Comparison of ENCODE assay signal across 32 cellular contexts in the genomic region with DNA sequence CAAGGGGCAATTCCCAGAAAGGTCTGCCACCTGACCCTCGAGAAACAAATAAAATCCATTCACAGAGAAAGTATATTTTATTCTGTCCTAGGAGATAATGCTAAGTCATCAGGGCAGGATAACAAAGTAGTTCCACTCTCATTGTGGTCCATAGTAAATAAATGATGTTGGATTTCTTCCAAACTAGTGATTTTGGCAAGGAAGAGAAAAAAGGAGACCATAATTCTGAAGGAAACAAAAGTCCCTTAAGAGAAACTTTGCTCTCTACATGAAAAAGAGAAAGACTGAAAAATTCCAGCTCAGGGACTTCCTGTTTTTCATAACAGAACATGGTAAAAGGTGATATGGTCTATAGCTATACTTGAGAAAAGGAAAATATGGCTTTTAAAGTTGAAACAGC.
"Had no signal": no experiment of that assay in that cellular context is flagged by ENCODE, and none has a peak within 500 bp of the region (broad histone marks: within the 10 kb centered on the region; RNA-seq: fewer than 3 reads in every experiment).

No MANE protein-coding gene starts in this region.

- H3K27me3 ChIP-seq: ascending aorta, cardiac muscle cell, colonic mucosa, dorsolateral prefrontal cortex, right atrium auricular region, suprapubic skin, tibial artery, upper lobe of right lung had no signal

- H3K4me3 ChIP-seq: ascending aorta, cardiac muscle cell, colonic mucosa, dorsolateral prefrontal cortex, psoas muscle, right atrium auricular region, suprapubic skin, tibial artery, upper lobe of right lung had no signal

- H3K27ac Mint-ChIP-seq: activated CD4-positive, alpha-beta memory T cell treated with anti-CD3 and anti-CD28 coated beads for 36 hours; activated T-cell treated with anti-CD3 and anti-CD28 coated beads, Interleukin-2, amount 50 U/mL, for 24 hours; activated T-helper 2 cell treated with anti-CD3 and anti-CD28 coated beads, Interferon-gamma antibody, Interleukin-2, Interleukin-4, amounts not matched to agents 10 μg/mL and 5 μg/mL and 100 μg/mL, durations not matched to agents 14 hours and 24 hours and 36 hours; brain; mesothelial cell of epicardium; stimulated activated naive B cell treated with anti-CD40 and anti-IgM and Interleukin-4, amounts not matched to agents 10 μg/mL and 1 μg/mL and 100 μg/mL, for 72 hours had no signal

- H3K27me3 Mint-ChIP-seq: activated CD4-positive, alpha-beta memory T cell treated with anti-CD3 and anti-CD28 coated beads for 36 hours; activated naive CD8-positive, alpha-beta T cell; activated T-cell treated with anti-CD3 and anti-CD28 coated beads, Interleukin-2, amount 50 U/mL, for 24 hours; brain; naive thymus-derived CD4-positive, alpha-beta T cell; stimulated activated naive B cell treated with anti-CD40 and anti-IgM and Interleukin-4, amounts not matched to agents 10 μg/mL and 1 μg/mL and 100 μg/mL, for 72 hours had no signal

- H3K27ac ChIP-seq: ascending aorta, cardiac muscle cell, colonic mucosa, dorsolateral prefrontal cortex, parathyroid adenoma, psoas muscle, right atrium auricular region, suprapubic skin, tibial artery, upper lobe of right lung, WERI-Rb-1 had no signal

- H2AFZ ChIP-seq: parathyroid adenoma had no signal

- H3K36me3 Mint-ChIP-seq: brain had no signal

- ATAC-seq: activated CD4-positive, CD25-positive, alpha-beta regulatory T cell treated with anti-CD3 and anti-CD28 coated beads, Interleukin-2, amount 50 U/mL, for 24 hours; left cardiac atrium; left ventricle myocardium superior; naive thymus-derived CD4-positive, alpha-beta T cell; psoas muscle; stimulated activated naive B cell treated with anti-CD40 and anti-IgM and Interleukin-4, amounts not matched to agents 10 μg/mL and 1 μg/mL and 100 μg/mL, for 72 hours; upper lobe of right lung had no signal

- DNase-seq: activated CD4-positive, alpha-beta memory T cell treated with anti-CD3 and anti-CD28 coated beads for 36 hours; activated CD4-positive, alpha-beta T cell treated with anti-CD3 and anti-CD28 coated beads for 48 hours; activated CD8-positive, alpha-beta memory T cell treated with anti-CD3 and anti-CD28 coated beads, Interleukin-2, amount 50 U/mL, for 4 hours; activated T-cell treated with anti-CD3 and anti-CD28 coated beads, Interleukin-2, amount 50 U/mL, for 24 hours; cerebellar nuclear complex; colonic mucosa; dorsolateral prefrontal cortex; effector memory CD4-positive, alpha-beta T cell; head of caudate nucleus; hippocampal formation; left cardiac atrium; left ventricle myocardium superior; naive thymus-derived CD4-positive, alpha-beta T cell; occipital lobe; psoas muscle; stimulated activated CD4-positive, alpha-beta T cell treated with anti-CD3 and anti-CD28 coated beads, Interleukin-15, amount 100 ng/mL, for 24 hours; stimulated activated CD4-positive, alpha-beta T cell treated with anti-CD3 and anti-CD28 coated beads, Interleukin-2, amount 100 ng/mL, for 24 hours; stimulated activated naive B cell treated with anti-CD40 and anti-IgM and Interleukin-4, amounts not matched to agents 10 μg/mL and 1 μg/mL and 100 μg/mL, for 72 hours; tibial artery; upper lobe of right lung; WERI-Rb-1 had no signal

- H3K4me1 ChIP-seq: ascending aorta, parathyroid adenoma, psoas muscle, right atrium auricular region, tibial artery, upper lobe of right lung had no signal

- H3K4me1 Mint-ChIP-seq: brain; stimulated activated naive B cell treated with anti-CD40 and anti-IgM and Interleukin-4, amounts not matched to agents 10 μg/mL and 1 μg/mL and 100 μg/mL, for 72 hours had no signal

- H3K9me3 Mint-ChIP-seq: activated CD4-positive, alpha-beta memory T cell treated with anti-CD3 and anti-CD28 coated beads for 36 hours; activated T-cell treated with anti-CD3 and anti-CD28 coated beads, Interleukin-2, amount 50 U/mL, for 24 hours; activated T-helper 2 cell treated with anti-CD3 and anti-CD28 coated beads, Interferon-gamma antibody, Interleukin-2, Interleukin-4, amounts not matched to agents 10 μg/mL and 5 μg/mL and 100 μg/mL, durations not matched to agents 14 hours and 24 hours and 36 hours; brain; mesothelial cell of epicardium; naive thymus-derived CD4-positive, alpha-beta T cell; neural crest cell; stimulated activated naive B cell treated with anti-CD40 and anti-IgM and Interleukin-4, amounts not matched to agents 10 μg/mL and 1 μg/mL and 100 μg/mL, for 72 hours had no signal

- H3K79me2 ChIP-seq: parathyroid adenoma had no signal

- H3K4me3 Mint-ChIP-seq: activated CD4-positive, alpha-beta memory T cell treated with anti-CD3 and anti-CD28 coated beads for 36 hours; activated naive CD8-positive, alpha-beta T cell; activated T-cell treated with anti-CD3 and anti-CD28 coated beads, Interleukin-2, amount 50 U/mL, for 24 hours; brain; mesothelial cell of epicardium; naive thymus-derived CD4-positive, alpha-beta T cell; neural crest cell; stimulated activated naive B cell treated with anti-CD40 and anti-IgM and Interleukin-4, amounts not matched to agents 10 μg/mL and 1 μg/mL and 100 μg/mL, for 72 hours had no signal

- H3K36me3 ChIP-seq: cardiac muscle cell, colonic mucosa, right atrium auricular region, tibial artery, WERI-Rb-1 had no signal
